Comparison of ENCODE assay signal across 5 cellular contexts in genomic region chr12:95775466-95775865, GRCh38. TPM values are rescaled to one million over a fixed set of nuclear protein-coding genes. Genes with fewer than 3 reads are reported as not detected.
"Had no signal": no experiment of that assay in that cellular context is flagged by ENCODE, and none has a peak within 500 bp of the region (broad histone marks: within the 10 kb centered on the region; RNA-seq: fewer than 3 reads in every experiment).

No MANE protein-coding gene starts in this region.

RNA-seq across cellular contexts. Expression of gene NTN4, which starts 15.1 kb away (rescaled TPM):
- total RNA-seq: activated naive CD4-positive, alpha-beta T cell treated with anti-CD3 and anti-CD28 coated beads for 36 hours; activated naive CD4-positive, alpha-beta T cell treated with anti-CD3 and anti-CD28 coated beads, Interleukin-2, amount 50 U/mL, for 72 hours; activated naive CD8-positive, alpha-beta T cell treated with anti-CD3 and anti-CD28 coated beads for 36 hours; activated T-helper 1 cell treated with anti-CD3 and anti-CD28 coated beads, Interleukin-12 subunit alpha, Interleukin-12 subunit beta, Interleukin-2, Interleukin-4 antibody, amounts not matched to agents 30 ng/mL and 10 ng/mL and 1 ng/mL, durations not matched to agents 14 hours and 24 hours and 36 hours; activated T-helper 2 cell treated with anti-CD3 and anti-CD28 coated beads, Interferon-gamma antibody, Interleukin-2, Interleukin-4, amounts not matched to agents 10 μg/mL and 5 μg/mL and 100 μg/mL, durations not matched to agents 14 hours and 24 hours and 36 hours had no signal
